In the genomic region with DNA sequence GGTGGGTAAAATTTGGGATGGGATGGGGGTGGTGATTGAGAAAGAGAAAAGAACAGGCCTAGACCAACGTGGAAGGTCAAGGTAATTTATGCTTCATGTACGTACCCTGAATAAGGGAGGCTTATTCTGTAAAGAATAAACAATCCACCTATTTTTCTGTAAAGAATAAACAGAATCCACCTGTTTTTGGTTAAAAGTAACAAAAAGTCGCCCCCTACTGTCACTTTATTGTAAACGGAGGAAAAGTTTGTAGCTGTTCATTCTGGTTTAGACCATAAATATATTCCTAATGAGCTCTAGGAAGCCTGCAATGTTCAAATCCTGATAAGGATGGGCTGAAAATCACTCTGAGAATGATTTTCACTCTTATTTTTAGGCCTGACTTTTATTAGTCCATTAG, we compare ENCODE assay signal across 10 cellular contexts. TPM values are rescaled to one million over a fixed set of nuclear protein-coding genes. Genes with fewer than 3 reads are reported as not detected.
A peak's percentile ranks its signal among the peaks of the same experiment; 100 is the strongest.
DNase-seq lines count a peak whose midpoint lies in the region; ATAC-seq and TF ChIP-seq lines count a peak whose summit lies in the region.
"Had no signal": no experiment of that assay in that cellular context is flagged by ENCODE, and none has a peak within 500 bp of the region (broad histone marks: within the 10 kb centered on the region; RNA-seq: fewer than 3 reads in every experiment).

No MANE protein-coding gene starts in this region.

- peak; percentile 76 for TF ChIP-seq CTCF in CD14-positive monocyte (IDR thresholded peaks at IDR 0.05)
- TF ChIP-seq CTCF in HFF-Myc (IDR thresholded peaks at IDR 0.05; ENCODE audit: low read depth, low read length, missing control alignments): peak; percentile 32
- peak; percentile 32 for TF ChIP-seq CTCF in lower lobe of right lung (IDR thresholded peaks at IDR 0.05)

- DNase-seq in CD14-positive monocyte (ENCODE audit: low spot score): no peak
- DNase-seq in HFF-Myc (ENCODE audit: extremely low read depth, low read depth): no peak
- DNase-seq in amniotic epithelial cell (ENCODE audit: low read depth): peak; percentile 28
- DNase-seq in lower lobe of right lung: no peak
- DNase-seq in stimulated activated CD4-positive, alpha-beta T cell treated with anti-CD3 and anti-CD28 coated beads, Interleukin-4, amount 100 ng/mL, for 4 hours: no peak
- DNase-seq in mesenteric fat pad (ENCODE audit: low spot score): no peak
- no peak for DNase-seq in cerebellum (ENCODE audit: low spot score)
- DNase-seq: NK-92 treated with Interleukin-12 subunit alpha and Interleukin-12 subunit beta, amount 100 ng/mL, for 24 hours; stimulated activated CD4-positive, alpha-beta T cell treated with anti-CD3 and anti-CD28 coated beads, Interleukin-2, amount 100 ng/mL, for 24 hours had no signal

- H3K4me3 ChIP-seq in HFF-Myc (replicated peaks; ENCODE audit: low read depth, low read length) (no peak overlapping the region), lower lobe of right lung (no peak overlapping the region)

- no peak overlapping the region for H3K4me3 Mint-ChIP-seq in CD14-positive monocyte

- no peaks in the 10 kb centered on the region for H3K27me3 ChIP-seq in lower lobe of right lung (ENCODE audit: low read depth)

- H3K36me3 ChIP-seq in lower lobe of right lung: peaks cover 35% of the 10 kb centered on the region

- intact Hi-C loops in CD14-positive monocyte (cut with micrococcal nuclease): loop anchor here (5.0 to 10.0 kb wide), 3 partner anchors 87 to 187 kb away; a partner anchor contains a TSS
- intact Hi-C loops in lower lobe of right lung (cut with DNase I): no loop called here

- ATAC-seq in lower lobe of right lung (no peak), HG03139 (IDR thresholded peaks at IDR 0.05; ENCODE audit: unreplicated experiment) (no peak)

- H3K9me3 ChIP-seq in lower lobe of right lung: no peaks in the 10 kb centered on the region

- H3K27ac ChIP-seq in lower lobe of right lung: no peak overlapping the region

- no peaks in the 10 kb centered on the region for H3K4me1 ChIP-seq in lower lobe of right lung

- H3K27me3 Mint-ChIP-seq in CD14-positive monocyte (ENCODE audit: low read depth in 3 of 3): peaks cover 0 to 2% (median 0%) of the 10 kb centered on the region in 3 donors

- no peaks in the 10 kb centered on the region for H3K9me3 Mint-ChIP-seq in CD14-positive monocyte

- peaks cover 10% of the 10 kb centered on the region for H3K4me1 Mint-ChIP-seq in CD14-positive monocyte

- no peak overlapping the region for H3K27ac Mint-ChIP-seq in CD14-positive monocyte

- peaks cover 16 to 18% of the 10 kb centered on the region in 2 donors for H3K36me3 Mint-ChIP-seq in CD14-positive monocyte

RNA-seq across cellular contexts. Expression of a gene that starts 23.5 kb away (rescaled TPM):
- 100 to 1,000 TPM; 232 to 292 TPM for polyA plus RNA-seq in CD14-positive monocyte
- 97.1 TPM for total RNA-seq in lower lobe of right lung
- 62.1 TPM for total RNA-seq in mesenteric fat pad
- total RNA-seq in cerebellum: 3.4 TPM

RNA-seq across cellular contexts. Expression of a gene that starts 24.1 kb away (rescaled TPM):
- 10 to 100 TPM; 47.9 to 54.9 TPM for polyA plus RNA-seq in CD14-positive monocyte
- 41.0 TPM for total RNA-seq in lower lobe of right lung
- 66.8 TPM for total RNA-seq in mesenteric fat pad
- total RNA-seq in cerebellum: 79.7 TPM

Comparison
In these comparisons a context has a peak if more than half of its experiments do, and no peak if none do; other contexts are left out.
1. RNA of a gene that starts 23.5 kb away (total RNA-seq): 97.1 TPM in lower lobe of right lung (single experiment) and 62.1 TPM in mesenteric fat pad (single experiment); 3.4 TPM in cerebellum (single experiment); every median in the first group is over 10 times any median in the second.
2. Peak in every context shown above with its lines, with median percentiles within 50 percentile points of each other: CTCF ChIP-seq.